Comparison of ENCODE assay signal across 20 cellular contexts in genomic region chr13:44181938-44182337, GRCh38.
"Had no signal": no experiment of that assay in that cellular context is flagged by ENCODE, and none has a peak within 500 bp of the region (broad histone marks: within the 10 kb centered on the region; RNA-seq: fewer than 3 reads in every experiment).

No MANE protein-coding gene starts in this region.

- ATAC-seq: activated CD4-positive, CD25-positive, alpha-beta regulatory T cell treated with anti-CD3 and anti-CD28 coated beads, Interleukin-2, amount 50 U/mL, for 24 hours; natural killer cell treated with Interleukin-12 subunit alpha and Interleukin-12 subunit beta and Interleukin-15 and Interleukin-18, amount 100 ng/mL, for 72 hours; right cardiac atrium had no signal

- DNase-seq: activated CD4-positive, alpha-beta T cell treated with anti-CD3 and anti-CD28 coated beads, Interleukin-2, amount 50 U/mL, for 1 hour; activated CD8-positive, alpha-beta memory T cell treated with anti-CD3 and anti-CD28 coated beads for 24 hours; activated naive CD4-positive, alpha-beta T cell; activated naive CD8-positive, alpha-beta T cell treated with anti-CD3 and anti-CD28 coated beads, Interleukin-2, amount 10 ng/mL, durations not matched to agents 7 days and 5 days; anterior cingulate cortex; dorsolateral prefrontal cortex; glutamatergic neuron; hypothalamus; kidney glomerular epithelial cell; posterior cingulate gyrus; right cardiac atrium; stimulated activated CD4-positive, alpha-beta T cell treated with anti-CD3 and anti-CD28 coated beads, Interleukin-4, amount 100 ng/mL, for 4 hours; stimulated activated CD8-positive, alpha-beta memory T cell treated with anti-CD3 and anti-CD28 coated beads, Interleukin-4, amount 100 ng/mL, for 48 hours; stimulated activated naive CD4-positive, alpha-beta T cell treated with Interleukin-2 at 50 U/mL for 16 hours had no signal

- H3K9me3 ChIP-seq: esophagus muscularis mucosa, suprapubic skin had no signal

- H3K27ac ChIP-seq: cardiac muscle cell, dorsolateral prefrontal cortex, esophagus muscularis mucosa, skin epidermis, suprapubic skin had no signal

- H3K4me1 ChIP-seq: suprapubic skin had no signal

- H3K36me3 ChIP-seq: cardiac muscle cell, esophagus muscularis mucosa, suprapubic skin had no signal

- H3K4me3 ChIP-seq: cardiac muscle cell, dorsolateral prefrontal cortex, esophagus muscularis mucosa, skin epidermis, suprapubic skin had no signal

- H3K27me3 ChIP-seq: cardiac muscle cell, dorsolateral prefrontal cortex, esophagus muscularis mucosa, suprapubic skin had no signal
